8 cellular contexts compared by ENCODE assay signal in genomic region chr9:35812025-35812602, GRCh38. TPM values are rescaled to one million over a fixed set of nuclear protein-coding genes. Genes with fewer than 3 reads are reported as not detected.
A peak's percentile ranks its signal among the peaks of the same experiment; 100 is the strongest.
DNase-seq lines count a peak whose midpoint lies in the region; ATAC-seq and TF ChIP-seq lines count a peak whose summit lies in the region.

A gene with protein sequence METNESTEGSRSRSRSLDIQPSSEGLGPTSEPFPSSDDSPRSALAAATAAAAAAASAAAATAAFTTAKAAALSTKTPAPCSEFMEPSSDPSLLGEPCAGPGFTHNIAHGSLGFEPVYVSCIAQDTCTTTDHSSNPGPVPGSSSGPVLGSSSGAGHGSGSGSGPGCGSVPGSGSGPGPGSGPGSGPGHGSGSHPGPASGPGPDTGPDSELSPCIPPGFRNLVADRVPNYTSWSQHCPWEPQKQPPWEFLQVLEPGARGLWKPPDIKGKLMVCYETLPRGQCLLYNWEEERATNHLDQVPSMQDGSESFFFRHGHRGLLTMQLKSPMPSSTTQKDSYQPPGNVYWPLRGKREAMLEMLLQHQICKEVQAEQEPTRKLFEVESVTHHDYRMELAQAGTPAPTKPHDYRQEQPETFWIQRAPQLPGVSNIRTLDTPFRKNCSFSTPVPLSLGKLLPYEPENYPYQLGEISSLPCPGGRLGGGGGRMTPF (minus strand): TSS chr9:35812262. CDS start chr9:35812147, 115 bp downstream.

- H3K79me2 ChIP-seq in PC-3 (ENCODE audit: low read length), result peaks cover 9% of the 10 kb centered on the region

- TF ChIP-seq EP300 in Ishikawa (IDR thresholded peaks at IDR 0.05; ENCODE audit: borderline replicate concordance), result no peak

- H3K27me3 ChIP-seq in PC-3 (ENCODE audit: low read length), result no peaks in the 10 kb centered on the region

- no TSS peak for BruUV-seq in PC-3 (replicated peaks; lab: Mats Ljungman, UMichigan)

- peak within 1 kb of the TSS; percentile 91 for H3K4me2 ChIP-seq in PC-3 (ENCODE audit: low read length)

- H3K27ac ChIP-seq in PC-3 (ENCODE audit: low read length), result no peak within 1 kb of the TSS

- H3K36me3 Mint-ChIP-seq in naive B cell, result peaks cover 0 to 6% of the 10 kb centered on the region in 2 donors
- peaks cover 21% of the 10 kb centered on the region for H3K36me3 Mint-ChIP-seq in stimulated activated effector memory CD8-positive, alpha-beta T cell treated with anti-CD3 and anti-CD28 coated beads, Interleukin-12 subunit alpha, Interleukin-12 subunit beta, amount 100 ng/mL, for 72 hours

- DNase-seq in DMS153 treated with DMSO at 0.1 percent for 48 hours (lab: John Stamatoyannopoulos, UW; ENCODE audit: unreplicated experiment) (peak; percentile 89), PC-3 (peak; percentile 83), activated T-helper 1 cell treated with Interleukin-2 at 50 U/mL for 16 hours (ENCODE audit: low read depth) (peak; percentile 90), fibroblast of gingiva (ENCODE audit: low read depth) (peak; percentile 96), naive B cell (peak; percentile 92)
- DNase-seq in stimulated activated effector memory CD8-positive, alpha-beta T cell treated with anti-CD3 and anti-CD28 coated beads, Interleukin-12 subunit alpha, Interleukin-12 subunit beta, amount 100 ng/mL, for 72 hours (ENCODE audit: low spot score in 2 of 2), result peak; percentile 69 to 95

- H3K36me3 ChIP-seq in PC-3 (ENCODE audit: low read depth, low read length), result no peaks in the 10 kb centered on the region

- no peaks in the 10 kb centered on the region for H3K9me3 ChIP-seq in PC-3 (ENCODE audit: low read length)

- no peak for TF ChIP-seq CTCF in PC-3 (conservative IDR thresholded peaks at IDR 0.05; ENCODE audit: low read depth, low read length)

- ATAC-seq in GM21619 (IDR thresholded peaks at IDR 0.05; ENCODE audit: unreplicated experiment) (peak; percentile 59), PC-3 (peak; percentile 57), naive B cell (ENCODE audit: low read depth in 2 of 2) (peak; percentile 65 to 66)
- ATAC-seq in stimulated activated effector memory CD8-positive, alpha-beta T cell treated with anti-CD3 and anti-CD28 coated beads, Interleukin-12 subunit alpha, Interleukin-12 subunit beta, amount 100 ng/mL, for 72 hours, result peak; percentile 80

- H3K4me1 Mint-ChIP-seq in naive B cell, result peaks cover 28 to 46% (median 31%) of the 10 kb centered on the region in 3 donors
- peaks cover 43% of the 10 kb centered on the region for H3K4me1 Mint-ChIP-seq in stimulated activated effector memory CD8-positive, alpha-beta T cell treated with anti-CD3 and anti-CD28 coated beads, Interleukin-12 subunit alpha, Interleukin-12 subunit beta, amount 100 ng/mL, for 72 hours

- peak within 1 kb of the TSS; percentile 81 to 96 (median 94) for H3K4me3 Mint-ChIP-seq in naive B cell
- H3K4me3 Mint-ChIP-seq in stimulated activated effector memory CD8-positive, alpha-beta T cell treated with anti-CD3 and anti-CD28 coated beads, Interleukin-12 subunit alpha, Interleukin-12 subunit beta, amount 100 ng/mL, for 72 hours, result peak within 1 kb of the TSS; percentile 91

- peak within 1 kb of the TSS; percentile 86 to 96 (median 94) for H3K27ac Mint-ChIP-seq in naive B cell
- H3K27ac Mint-ChIP-seq in stimulated activated effector memory CD8-positive, alpha-beta T cell treated with anti-CD3 and anti-CD28 coated beads, Interleukin-12 subunit alpha, Interleukin-12 subunit beta, amount 100 ng/mL, for 72 hours, result peak within 1 kb of the TSS; percentile 92

- POLR2A ChIA-PET in PC-3 (lab: Charles Lee; ENCODE audit: unreplicated experiment), result no interaction called here

- intact Hi-C loops in PC-3 (cut with micrococcal nuclease), result no loop called here

- H3K9ac ChIP-seq in PC-3 (ENCODE audit: low read length), result no peak within 1 kb of the TSS

- H3K9me2 ChIP-seq in PC-3 (replicated peaks; ENCODE audit: low read length), result no peaks in the 10 kb centered on the region

- H4K20me1 ChIP-seq in PC-3 (ENCODE audit: low read length), result no peaks in the 10 kb centered on the region

- H2AFZ ChIP-seq in PC-3 (ENCODE audit: low read length), result peak within 1 kb of the TSS; percentile 82

- CTCF ChIA-PET in PC-3 (lab: Charles Lee), result interaction anchor here (0.7 kb wide), 1 partner anchor 22 kb away, joined by 4 read pairs; no protein-coding TSS in a partner anchor

- TF ChIP-seq RAD21 in Ishikawa (IDR thresholded peaks at IDR 0.05; ENCODE audit: low read depth), result no peak

- H3K9me3 Mint-ChIP-seq in naive B cell, result no peaks in the 10 kb centered on the region
- H3K9me3 Mint-ChIP-seq in stimulated activated effector memory CD8-positive, alpha-beta T cell treated with anti-CD3 and anti-CD28 coated beads, Interleukin-12 subunit alpha, Interleukin-12 subunit beta, amount 100 ng/mL, for 72 hours, result no peaks in the 10 kb centered on the region

- H3K27me3 Mint-ChIP-seq in naive B cell, result no peaks in the 10 kb centered on the region

- H3K4me3 ChIP-seq in PC-3 (ENCODE audit: low read length), result peak within 1 kb of the TSS; percentile 68

- no peaks in the 10 kb centered on the region for H3F3A ChIP-seq in PC-3 (ENCODE audit: low read length, unreplicated experiment)

- peaks cover 14% of the 10 kb centered on the region; the same call in 1 of the 2 replicates for H3K4me1 ChIP-seq in PC-3 (ENCODE audit: insufficient read depth, low read length)

TF ChIP-seq in Ishikawa, 13 proteins besides CTCF, POLR2A, EP300 and RAD21:
- TF ChIP-seq, protein P1, sequence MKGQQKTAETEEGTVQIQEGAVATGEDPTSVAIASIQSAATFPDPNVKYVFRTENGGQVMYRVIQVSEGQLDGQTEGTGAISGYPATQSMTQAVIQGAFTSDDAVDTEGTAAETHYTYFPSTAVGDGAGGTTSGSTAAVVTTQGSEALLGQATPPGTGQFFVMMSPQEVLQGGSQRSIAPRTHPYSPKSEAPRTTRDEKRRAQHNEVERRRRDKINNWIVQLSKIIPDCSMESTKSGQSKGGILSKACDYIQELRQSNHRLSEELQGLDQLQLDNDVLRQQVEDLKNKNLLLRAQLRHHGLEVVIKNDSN (IDR thresholded peaks at IDR 0.05), result 0 out of 2 replicates have a peak, but pooled peaks have one; percentile 44
- no peak for TF ChIP-seq EGR1 (IDR thresholded peaks at IDR 0.05)
- no peak for TF ChIP-seq CEBPB (IDR thresholded peaks at IDR 0.05)
- TF ChIP-seq TEAD4 (IDR thresholded peaks at IDR 0.05), result peak; percentile 61
- TF ChIP-seq NFIC (IDR thresholded peaks at IDR 0.05), result peak; percentile 23; the same call in 1 of the 2 replicates
- TF ChIP-seq FOXM1 (IDR thresholded peaks at IDR 0.05; ENCODE audit: borderline replicate concordance, low read depth), result no peak
- no peak for TF ChIP-seq ZBTB7A (IDR thresholded peaks at IDR 0.05; ENCODE audit: low read depth)
- TF ChIP-seq, protein P2, sequence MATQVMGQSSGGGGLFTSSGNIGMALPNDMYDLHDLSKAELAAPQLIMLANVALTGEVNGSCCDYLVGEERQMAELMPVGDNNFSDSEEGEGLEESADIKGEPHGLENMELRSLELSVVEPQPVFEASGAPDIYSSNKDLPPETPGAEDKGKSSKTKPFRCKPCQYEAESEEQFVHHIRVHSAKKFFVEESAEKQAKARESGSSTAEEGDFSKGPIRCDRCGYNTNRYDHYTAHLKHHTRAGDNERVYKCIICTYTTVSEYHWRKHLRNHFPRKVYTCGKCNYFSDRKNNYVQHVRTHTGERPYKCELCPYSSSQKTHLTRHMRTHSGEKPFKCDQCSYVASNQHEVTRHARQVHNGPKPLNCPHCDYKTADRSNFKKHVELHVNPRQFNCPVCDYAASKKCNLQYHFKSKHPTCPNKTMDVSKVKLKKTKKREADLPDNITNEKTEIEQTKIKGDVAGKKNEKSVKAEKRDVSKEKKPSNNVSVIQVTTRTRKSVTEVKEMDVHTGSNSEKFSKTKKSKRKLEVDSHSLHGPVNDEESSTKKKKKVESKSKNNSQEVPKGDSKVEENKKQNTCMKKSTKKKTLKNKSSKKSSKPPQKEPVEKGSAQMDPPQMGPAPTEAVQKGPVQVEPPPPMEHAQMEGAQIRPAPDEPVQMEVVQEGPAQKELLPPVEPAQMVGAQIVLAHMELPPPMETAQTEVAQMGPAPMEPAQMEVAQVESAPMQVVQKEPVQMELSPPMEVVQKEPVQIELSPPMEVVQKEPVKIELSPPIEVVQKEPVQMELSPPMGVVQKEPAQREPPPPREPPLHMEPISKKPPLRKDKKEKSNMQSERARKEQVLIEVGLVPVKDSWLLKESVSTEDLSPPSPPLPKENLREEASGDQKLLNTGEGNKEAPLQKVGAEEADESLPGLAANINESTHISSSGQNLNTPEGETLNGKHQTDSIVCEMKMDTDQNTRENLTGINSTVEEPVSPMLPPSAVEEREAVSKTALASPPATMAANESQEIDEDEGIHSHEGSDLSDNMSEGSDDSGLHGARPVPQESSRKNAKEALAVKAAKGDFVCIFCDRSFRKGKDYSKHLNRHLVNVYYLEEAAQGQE (IDR thresholded peaks at IDR 0.05; ENCODE audit: low read depth), result no peak
- peak; percentile 35; the same call in 1 of the 2 replicates for TF ChIP-seq TAF1 (IDR thresholded peaks at IDR 0.05; ENCODE audit: low read depth)
- TF ChIP-seq MAX (IDR thresholded peaks at IDR 0.05), result peak; percentile 56
- peak; percentile 66; the same call in 1 of the 2 replicates for TF ChIP-seq TCF12 (IDR thresholded peaks at IDR 0.05; ENCODE audit: low read depth)
- peak; percentile 76 for TF ChIP-seq YY1 (IDR thresholded peaks at IDR 0.05; ENCODE audit: low read depth)
- TF ChIP-seq CREB1 (IDR thresholded peaks at IDR 0.05; ENCODE audit: low read depth), result no peak

RNA-seq across cellular contexts. Expression of the gene that starts here (rescaled TPM):
- not detected in 2 replicates for total RNA-seq in PC-3 (2014; rRNA removed)
- polyA plus RNA-seq in naive B cell (ENCODE audit: low read depth in 6 of 6), result 1 to 10 TPM in 5 of 6 donors, not detected in 1; 1.2 to 1.7 (median 1.5) TPM

Comparison
In these comparisons a context has a peak if more than half of its experiments do, and no peak if none do; other contexts are left out.
1. Peak in DNase-seq, ATAC-seq, H3K4me3 ChIP-seq and H3K4me2 ChIP-seq in PC-3; RNA of the gene not detected or under 1 TPM.